ENCODE assay signal across 7 cellular contexts in genomic region chr19:51806571-51806970, GRCh38. TPM values are rescaled to one million over a fixed set of nuclear protein-coding genes. Genes with fewer than 3 reads are reported as not detected.
"Had no signal": no experiment of that assay in that cellular context is flagged by ENCODE, and none has a peak within 500 bp of the region (broad histone marks: within the 10 kb centered on the region; RNA-seq: fewer than 3 reads in every experiment).

No MANE protein-coding gene starts in this region.

RNA-seq across cellular contexts. Expression of gene FPR3, which starts 11.6 kb away (rescaled TPM):
- total RNA-seq: activated CD4-positive, alpha-beta T cell treated with anti-CD3 and anti-CD28 coated beads, Interleukin-2, amount 10 ng/mL, durations not matched to agents 24 days and 14 days; activated CD8-positive, alpha-beta memory T cell treated with anti-CD3 and anti-CD28 coated beads for 36 hours; activated CD8-positive, alpha-beta T cell treated with anti-CD3 and anti-CD28 coated beads for 36 hours; activated naive CD8-positive, alpha-beta T cell treated with anti-CD3 and anti-CD28 coated beads for 36 hours; activated T-cell treated with anti-CD3 and anti-CD28 coated beads, Interleukin-2, amount 50 U/mL, for 72 hours; activated T-helper 17 cell treated with anti-CD3 and anti-CD28 coated beads, Interleukin-2, amount 50 U/mL, for 72 hours; SJSA1 had no signal

RNA-seq across cellular contexts. Expression of gene FPR2, which starts 45.6 kb away (rescaled TPM):
- total RNA-seq: activated CD4-positive, alpha-beta T cell treated with anti-CD3 and anti-CD28 coated beads, Interleukin-2, amount 10 ng/mL, durations not matched to agents 24 days and 14 days; activated CD8-positive, alpha-beta memory T cell treated with anti-CD3 and anti-CD28 coated beads for 36 hours; activated CD8-positive, alpha-beta T cell treated with anti-CD3 and anti-CD28 coated beads for 36 hours; activated naive CD8-positive, alpha-beta T cell treated with anti-CD3 and anti-CD28 coated beads for 36 hours; activated T-cell treated with anti-CD3 and anti-CD28 coated beads, Interleukin-2, amount 50 U/mL, for 72 hours; activated T-helper 17 cell treated with anti-CD3 and anti-CD28 coated beads, Interleukin-2, amount 50 U/mL, for 72 hours; SJSA1 had no signal

RNA-seq across cellular contexts. Expression of gene FPR1, which starts 54.9 kb away (rescaled TPM):
- total RNA-seq: activated CD4-positive, alpha-beta T cell treated with anti-CD3 and anti-CD28 coated beads, Interleukin-2, amount 10 ng/mL, durations not matched to agents 24 days and 14 days; activated CD8-positive, alpha-beta memory T cell treated with anti-CD3 and anti-CD28 coated beads for 36 hours; activated CD8-positive, alpha-beta T cell treated with anti-CD3 and anti-CD28 coated beads for 36 hours; activated naive CD8-positive, alpha-beta T cell treated with anti-CD3 and anti-CD28 coated beads for 36 hours; activated T-cell treated with anti-CD3 and anti-CD28 coated beads, Interleukin-2, amount 50 U/mL, for 72 hours; activated T-helper 17 cell treated with anti-CD3 and anti-CD28 coated beads, Interleukin-2, amount 50 U/mL, for 72 hours; SJSA1 had no signal
